In genomic region chr20:2889797-2890196, GRCh38 we compare ENCODE assay signal across 2 cellular contexts.
TF ChIP-seq lines count a peak whose summit lies in the region.

No MANE protein-coding gene starts in this region.

TF ChIP-seq in HepG2, 621 proteins besides CTCF, POLR2A, EP300 and RAD21:
- TF ChIP-seq ATM (IDR thresholded peaks at IDR 0.05; ENCODE audit: borderline replicate concordance), result no peak
- 0 out of 2 replicates have a peak, but pooled peaks have one; percentile 5 for TF ChIP-seq RCOR2 (CRISPR knock-in tag; IDR thresholded peaks at IDR 0.05)
- TF ChIP-seq, protein P1, sequence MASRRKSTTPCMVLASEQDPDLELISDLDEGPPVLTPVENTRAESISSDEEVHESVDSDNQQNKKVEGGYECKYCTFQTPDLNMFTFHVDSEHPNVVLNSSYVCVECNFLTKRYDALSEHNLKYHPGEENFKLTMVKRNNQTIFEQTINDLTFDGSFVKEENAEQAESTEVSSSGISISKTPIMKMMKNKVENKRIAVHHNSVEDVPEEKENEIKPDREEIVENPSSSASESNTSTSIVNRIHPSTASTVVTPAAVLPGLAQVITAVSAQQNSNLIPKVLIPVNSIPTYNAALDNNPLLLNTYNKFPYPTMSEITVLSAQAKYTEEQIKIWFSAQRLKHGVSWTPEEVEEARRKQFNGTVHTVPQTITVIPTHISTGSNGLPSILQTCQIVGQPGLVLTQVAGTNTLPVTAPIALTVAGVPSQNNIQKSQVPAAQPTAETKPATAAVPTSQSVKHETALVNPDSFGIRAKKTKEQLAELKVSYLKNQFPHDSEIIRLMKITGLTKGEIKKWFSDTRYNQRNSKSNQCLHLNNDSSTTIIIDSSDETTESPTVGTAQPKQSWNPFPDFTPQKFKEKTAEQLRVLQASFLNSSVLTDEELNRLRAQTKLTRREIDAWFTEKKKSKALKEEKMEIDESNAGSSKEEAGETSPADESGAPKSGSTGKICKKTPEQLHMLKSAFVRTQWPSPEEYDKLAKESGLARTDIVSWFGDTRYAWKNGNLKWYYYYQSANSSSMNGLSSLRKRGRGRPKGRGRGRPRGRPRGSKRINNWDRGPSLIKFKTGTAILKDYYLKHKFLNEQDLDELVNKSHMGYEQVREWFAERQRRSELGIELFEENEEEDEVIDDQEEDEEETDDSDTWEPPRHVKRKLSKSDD (CRISPR knock-in tag; IDR thresholded peaks at IDR 0.05; ENCODE audit: low read depth), result no peak
- TF ChIP-seq ZNF770 (CRISPR knock-in tag; IDR thresholded peaks at IDR 0.05), result peak; percentile 92
TF ChIP-seq in HepG2: peak in this region for 2.

TF ChIP-seq in H1, 55 proteins besides CTCF, POLR2A, EP300 and RAD21:
- TF ChIP-seq CBX8 (IDR thresholded peaks at IDR 0.05; ENCODE audit: borderline replicate concordance, low read depth, low read length) (no peak), BCL11A (IDR thresholded peaks at IDR 0.05; ENCODE audit: low read depth in 2 of 2, low read length in 2 of 2) (no peak), ATF3 (IDR thresholded peaks at IDR 0.05; ENCODE audit: insufficient read depth, low read depth, low read length) (no peak), BACH1 (IDR thresholded peaks at IDR 0.05; ENCODE audit: low read length) (no peak), TEAD4 (IDR thresholded peaks at IDR 0.05; ENCODE audit: low read depth, low read length) (no peak), NRF1 (IDR thresholded peaks at IDR 0.05; ENCODE audit: low read depth, low read length) (no peak), SRF (IDR thresholded peaks at IDR 0.05; ENCODE audit: low read depth, low read length) (no peak), SP1 (IDR thresholded peaks at IDR 0.05; ENCODE audit: low read depth, low read length) (no peak), KDM4A (IDR thresholded peaks at IDR 0.05; ENCODE audit: low read depth, low read length, severe bottlenecking) (no peak), SIN3A (conservative IDR thresholded peaks at IDR 0.05 in 1 of 2, IDR thresholded peaks at IDR 0.05 in 1 of 2; ENCODE audit: low read depth in 1 of 2, low read length in 2 of 2) (no peak), SIX5 (IDR thresholded peaks at IDR 0.05; ENCODE audit: low read depth, low read length) (no peak), NANOG (IDR thresholded peaks at IDR 0.05; ENCODE audit: insufficient read depth, low read depth, low read length, poor library complexity, severe bottlenecking) (no peak)
- TF ChIP-seq, protein P2, sequence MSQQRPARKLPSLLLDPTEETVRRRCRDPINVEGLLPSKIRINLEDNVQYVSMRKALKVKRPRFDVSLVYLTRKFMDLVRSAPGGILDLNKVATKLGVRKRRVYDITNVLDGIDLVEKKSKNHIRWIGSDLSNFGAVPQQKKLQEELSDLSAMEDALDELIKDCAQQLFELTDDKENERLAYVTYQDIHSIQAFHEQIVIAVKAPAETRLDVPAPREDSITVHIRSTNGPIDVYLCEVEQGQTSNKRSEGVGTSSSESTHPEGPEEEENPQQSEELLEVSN (IDR thresholded peaks at IDR 0.05), result no peak
